ENCODE assay signal across 19 cellular contexts in genomic region chr21:32184485-32184884, GRCh38.
A peak's percentile ranks its signal among the peaks of the same experiment; 100 is the strongest.
DNase-seq lines count a peak whose midpoint lies in the region; ATAC-seq lines count a peak whose summit lies in the region.
"Had no signal": no experiment of that assay in that cellular context is flagged by ENCODE, and none has a peak within 500 bp of the region (broad histone marks: within the 10 kb centered on the region; RNA-seq: fewer than 3 reads in every experiment).

No MANE protein-coding gene starts in this region.

- H3K14ac ChIP-seq in mesenchymal stem cell (ENCODE audit: low read length in 2 of 2): no peak overlapping the region

- no peak overlapping the region for H3K4me3 ChIP-seq in mesenchymal stem cell (ENCODE audit: insufficient read depth in 1 of 2, low read depth in 1 of 2, low read length in 2 of 2)
- no peak overlapping the region for H3K4me3 ChIP-seq in HAP-1
- H3K4me3 ChIP-seq: colonic mucosa, hepatocyte had no signal

- no peaks in the 10 kb centered on the region for H3K4me1 Mint-ChIP-seq in activated T-cell treated with anti-CD3 and anti-CD28 coated beads, Interleukin-2, amount 50 U/mL, for 72 hours (ENCODE audit: low read depth)
- H3K4me1 Mint-ChIP-seq: activated B cell treated with CpG ODN at 0.5 μM for 24 hours had no signal

- no peak overlapping the region for H3K27ac ChIP-seq in mesenchymal stem cell (ENCODE audit: low read length, poor library complexity, severe bottlenecking)
- H3K27ac ChIP-seq: colonic mucosa, hepatocyte, neutrophil had no signal

- in situ Hi-C loops in HAP-1 (cut with MboI; ENCODE audit: low sequenced_read_pairs): no loop called here

- no peaks in the 10 kb centered on the region for H3K79me1 ChIP-seq in mesenchymal stem cell (replicated peaks; ENCODE audit: low read length, poor library complexity, severe bottlenecking)

- H2BK120ac ChIP-seq in mesenchymal stem cell (ENCODE audit: low read depth, low read length): no peak overlapping the region

- peak overlapping the region; percentile 20 for H4K91ac ChIP-seq in mesenchymal stem cell (ENCODE audit: low read length)

- no peak overlapping the region for H3K4ac ChIP-seq in mesenchymal stem cell (ENCODE audit: low read depth in 1 of 2, low read length in 2 of 2)

- WGBS in mesenchymal stem cell: 66% methylated on average over 7 of the region's 7 CpGs

- no peak overlapping the region for H3K4me3 Mint-ChIP-seq in activated T-cell treated with anti-CD3 and anti-CD28 coated beads, Interleukin-2, amount 50 U/mL, for 72 hours
- H3K4me3 Mint-ChIP-seq: activated B cell treated with CpG ODN at 0.5 μM for 24 hours; activated CD8-positive, alpha-beta T cell treated with anti-CD3 and anti-CD28 coated beads, Interleukin-2, amount 10 ng/mL, durations not matched to agents 7 days and 5 days; activated naive CD8-positive, alpha-beta T cell; activated T-cell treated with anti-CD3 and anti-CD28 coated beads, Interleukin-2, amount 50 U/mL, for 4 hours; IgD-negative memory B cell had no signal

- no peak overlapping the region for H2BK12ac ChIP-seq in mesenchymal stem cell (ENCODE audit: low read length in 2 of 2)

- H3K27ac Mint-ChIP-seq in activated T-cell treated with anti-CD3 and anti-CD28 coated beads, Interleukin-2, amount 50 U/mL, for 72 hours: no peak overlapping the region
- H3K27ac Mint-ChIP-seq: activated B cell treated with CpG ODN at 0.5 μM for 24 hours; activated CD8-positive, alpha-beta T cell treated with anti-CD3 and anti-CD28 coated beads, Interleukin-2, amount 10 ng/mL, durations not matched to agents 7 days and 5 days; activated naive CD8-positive, alpha-beta T cell had no signal

- ATAC-seq in activated T-cell treated with anti-CD3 and anti-CD28 coated beads, Interleukin-2, amount 50 U/mL, for 72 hours (replicated peaks in 1 of 2): no peak
- ATAC-seq in left lobe of liver: no peak
- ATAC-seq: activated CD8-positive, alpha-beta T cell treated with anti-CD3 and anti-CD28 coated beads, Interleukin-2, amount 10 ng/mL, durations not matched to agents 7 days and 5 days; activated T-cell treated with anti-CD3 and anti-CD28 coated beads, Interleukin-2, amount 50 U/mL, for 4 hours had no signal

- H3K27me3 ChIP-seq in mesenchymal stem cell (ENCODE audit: control insufficient read depth in 1 of 2, insufficient read depth in 1 of 2, low read length in 2 of 2) (peaks cover 0 to 36% of the 10 kb centered on the region in 2 experiments), HAP-1 (ENCODE audit: low read depth) (no peaks in the 10 kb centered on the region; the same call in 1 of the 2 replicates)
- H3K27me3 ChIP-seq: colonic mucosa, hepatocyte, neutrophil had no signal

- no peak overlapping the region for H3K18ac ChIP-seq in mesenchymal stem cell (ENCODE audit: low read depth in 1 of 2, low read length in 2 of 2)

- H2BK5ac ChIP-seq in mesenchymal stem cell (ENCODE audit: low read depth, low read length, poor library complexity, severe bottlenecking): no peak overlapping the region

- no peaks in the 10 kb centered on the region for H3K9me3 Mint-ChIP-seq in activated T-cell treated with anti-CD3 and anti-CD28 coated beads, Interleukin-2, amount 50 U/mL, for 72 hours
- H3K9me3 Mint-ChIP-seq: activated T-cell treated with anti-CD3 and anti-CD28 coated beads, Interleukin-2, amount 50 U/mL, for 4 hours; IgD-negative memory B cell had no signal

- H3K9ac ChIP-seq in mesenchymal stem cell (ENCODE audit: low read length): no peak overlapping the region

- H3K4me1 ChIP-seq in mesenchymal stem cell (ENCODE audit: control insufficient read depth, insufficient read depth, low read depth, low read length) (no peaks in the 10 kb centered on the region), HAP-1 (peaks cover 2% of the 10 kb centered on the region; the same call in 1 of the 2 replicates)
- H3K4me1 ChIP-seq: colonic mucosa had no signal

- no peaks in the 10 kb centered on the region for H3K36me3 Mint-ChIP-seq in activated T-cell treated with anti-CD3 and anti-CD28 coated beads, Interleukin-2, amount 50 U/mL, for 72 hours (ENCODE audit: insufficient read depth in 2 of 2)
- H3K36me3 Mint-ChIP-seq: activated naive CD8-positive, alpha-beta T cell had no signal

- no peak overlapping the region for H2AFZ ChIP-seq in mesenchymal stem cell (ENCODE audit: low read depth, low read length)
- H2AFZ ChIP-seq: hepatocyte had no signal

- DNase-seq in GM03348 (ENCODE audit: low spot score) (peak; percentile 2), NCI-H146 (lab: John Stamatoyannopoulos, UW) (peak; percentile 85), RPMI8226 (peak; percentile 6), mesenchymal stem cell (no peak), HAP-1 (ENCODE audit: low spot score in 2 of 2) (no peak), left lobe of liver (ENCODE audit: low spot score) (no peak)
- no peak for DNase-seq in activated T-cell treated with anti-CD3 and anti-CD28 coated beads, Interleukin-2, amount 50 U/mL, for 72 hours
- DNase-seq: activated B cell treated with CpG ODN at 0.5 μM for 24 hours; activated CD8-positive, alpha-beta T cell treated with anti-CD3 and anti-CD28 coated beads, Interleukin-2, amount 10 ng/mL, durations not matched to agents 7 days and 5 days; activated T-cell treated with anti-CD3 and anti-CD28 coated beads, Interleukin-2, amount 50 U/mL, for 4 hours; colonic mucosa; foreskin fibroblast; NCI-H2029; Right ventricle myocardium superior; T-helper 2 cell had no signal

- no peak overlapping the region for H3K4me2 ChIP-seq in mesenchymal stem cell (ENCODE audit: low read length, poor library complexity, severe bottlenecking)
- H3K4me2 ChIP-seq: hepatocyte had no signal

- no peak overlapping the region for H2AK5ac ChIP-seq in mesenchymal stem cell (ENCODE audit: low read length, severe bottlenecking)

- no peak overlapping the region for H4K8ac ChIP-seq in mesenchymal stem cell (ENCODE audit: low read length)

- H3K27me3 Mint-ChIP-seq in activated T-cell treated with anti-CD3 and anti-CD28 coated beads, Interleukin-2, amount 50 U/mL, for 72 hours (ENCODE audit: low read depth): peaks cover 6% of the 10 kb centered on the region

- H2BK15ac ChIP-seq in mesenchymal stem cell (ENCODE audit: low read depth, poor library complexity, severe bottlenecking): no peak overlapping the region

- H3K36me3 ChIP-seq in mesenchymal stem cell (ENCODE audit: control insufficient read depth in 1 of 2, insufficient read depth in 2 of 2, low read depth in 1 of 2, low read length in 2 of 2): no peaks in the 10 kb centered on the region
- no peaks in the 10 kb centered on the region for H3K36me3 ChIP-seq in HAP-1 (replicated peaks)
- H3K36me3 ChIP-seq: colonic mucosa, neutrophil had no signal

- no peak overlapping the region for H3K23ac ChIP-seq in mesenchymal stem cell (ENCODE audit: low read length in 2 of 2)

- peaks cover 14% of the 10 kb centered on the region for H3K9me3 ChIP-seq in mesenchymal stem cell (ENCODE audit: control insufficient read depth, low read length)
- H3K9me3 ChIP-seq in HAP-1: no peaks in the 10 kb centered on the region
- H3K9me3 ChIP-seq: colonic mucosa, neutrophil had no signal

Comparison
In these comparisons a context has a peak if more than half of its experiments do, and no peak if none do; other contexts are left out.
1. DNase-seq: peak in GM03348 (single experiment), NCI-H146 (single experiment) and RPMI8226 (single experiment); none in mesenchymal stem cell (single experiment), HAP-1 (0 of 2), activated T-cell treated with anti-CD3 and anti-CD28 coated beads, Interleukin-2, amount 50 U/mL, for 72 hours (0 of 2) and left lobe of liver (single experiment).